20 cellular contexts compared by ENCODE assay signal in genomic region chr15:97482521-97482920, GRCh38.
A peak's percentile ranks its signal among the peaks of the same experiment; 100 is the strongest.
DNase-seq lines count a peak whose midpoint lies in the region; ATAC-seq and TF ChIP-seq lines count a peak whose summit lies in the region.
"Had no signal": no experiment of that assay in that cellular context is flagged by ENCODE, and none has a peak within 500 bp of the region (broad histone marks: within the 10 kb centered on the region; RNA-seq: fewer than 3 reads in every experiment).

No MANE protein-coding gene starts in this region.

- no peaks in the 10 kb centered on the region for H3K4me1 Mint-ChIP-seq in WTC11
- H3K4me1 Mint-ChIP-seq in nephron progenitor cell: peaks cover 4% of the 10 kb centered on the region

- H3K4me3 Mint-ChIP-seq in WTC11 (no peak overlapping the region), nephron progenitor cell (no peak overlapping the region)
- H3K4me3 Mint-ChIP-seq: effector memory CD8-positive, alpha-beta T cell; stimulated activated naive CD8-positive, alpha-beta T cell treated with anti-CD3 and anti-CD28 coated beads, Interleukin-15, Interleukin-2, amounts not matched to agents 100 ng/mL and 50 ng/mL, for 24 hours; T-helper 1 cell treated with Interleukin-12 subunit alpha and Interleukin-12 subunit beta and Interleukin-4 antibody, amounts not matched to agents 30 μg/mL and 1 μg/mL, for 36 hours had no signal

- H3K9me3 Mint-ChIP-seq in WTC11 (peaks cover 20% of the 10 kb centered on the region), nephron progenitor cell (peaks cover 21% of the 10 kb centered on the region)

- ATAC-seq in WTC11 (peak; percentile 87), HG02884 (IDR thresholded peaks at IDR 0.05; ENCODE audit: unreplicated experiment) (no peak)
- ATAC-seq: effector memory CD8-positive, alpha-beta T cell; right cardiac atrium had no signal

- H3K27ac Mint-ChIP-seq in WTC11: no peak overlapping the region
- no peak overlapping the region for H3K27ac Mint-ChIP-seq in nephron progenitor cell
- H3K27ac Mint-ChIP-seq: effector memory CD8-positive, alpha-beta T cell; stimulated activated naive CD8-positive, alpha-beta T cell treated with anti-CD3 and anti-CD28 coated beads, Interleukin-15, Interleukin-2, amounts not matched to agents 100 ng/mL and 50 ng/mL, for 24 hours; T-helper 1 cell treated with Interleukin-12 subunit alpha and Interleukin-12 subunit beta and Interleukin-4 antibody, amounts not matched to agents 30 μg/mL and 1 μg/mL, for 36 hours had no signal

- TF ChIP-seq CTCF in WTC11 (IDR thresholded peaks at IDR 0.05) (no peak; the same call in 1 of the 2 replicates), nephron progenitor cell (IDR thresholded peaks at IDR 0.05) (peak; percentile 48)

- H3K27me3 Mint-ChIP-seq in WTC11 (ENCODE audit: low read depth) (no peaks in the 10 kb centered on the region; the same call in 1 of the 2 replicates), nephron progenitor cell (ENCODE audit: low read depth, poor library complexity) (peaks cover 13% of the 10 kb centered on the region)
- H3K27me3 Mint-ChIP-seq: effector memory CD8-positive, alpha-beta T cell; stimulated activated naive CD8-positive, alpha-beta T cell treated with anti-CD3 and anti-CD28 coated beads, Interleukin-15, Interleukin-2, amounts not matched to agents 100 ng/mL and 50 ng/mL, for 24 hours had no signal

- POLR2A ChIA-PET in WTC11 (lab: Charles Lee): no interaction called here

- no peaks in the 10 kb centered on the region for H3K36me3 Mint-ChIP-seq in WTC11
- peaks cover 6% of the 10 kb centered on the region for H3K36me3 Mint-ChIP-seq in nephron progenitor cell (ENCODE audit: low read depth)

- CTCF ChIA-PET in WTC11 (lab: Charles Lee): interaction anchor here (0.7 to 1.5 kb wide), 3 partner anchors 9 to 237 kb away, joined by 3 to 18 read pairs (median 6); no protein-coding TSS in a partner anchor

- DNase-seq in NCI-H1436 (lab: John Stamatoyannopoulos, UW) (peak; percentile 13), NCI-H1436 treated with DMSO at 0.1 percent for 48 hours (lab: John Stamatoyannopoulos, UW) (no peak), HuH-7 (ENCODE audit: low spot score) (peak; percentile 1), WTC11 (ENCODE audit: low spot score) (peak; percentile 45), nephron progenitor cell (peak; percentile 31), NCI-H2227 treated with DMSO at 0.1 percent for 48 hours (lab: John Stamatoyannopoulos, UW) (no peak)
- no peak for DNase-seq in stimulated activated CD4-positive, alpha-beta T cell treated with anti-CD3 and anti-CD28 coated beads, Interleukin-1b, Interleukin-23, amount 100 ng/mL, for 48 hours
- DNase-seq: 8988T; activated CD4-positive, CD25-positive, alpha-beta regulatory T cell treated with anti-CD3 and anti-CD28 coated beads, Interleukin-2, amount 50 U/mL, for 72 hours; activated effector memory CD4-positive, alpha-beta T cell treated with anti-CD3 and anti-CD28 coated beads, Interleukin-2, amount 50 U/mL, for 16 hours; central memory CD4-positive, alpha-beta T cell; effector memory CD8-positive, alpha-beta T cell; midbrain; NCI-H2029; right cardiac atrium; stimulated activated CD4-positive, alpha-beta T cell treated with anti-CD3 and anti-CD28 coated beads, Interleukin-15, amount 100 ng/mL, for 24 hours; trophoblast cell had no signal

TF ChIP-seq in WTC11, 78 proteins besides CTCF, POLR2A, EP300 and RAD21:
- TF ChIP-seq HMGA2 (CRISPR knock-in tag; IDR thresholded peaks at IDR 0.05) (peak; percentile 57; the same call in 1 of the 2 replicates), ZNF671 (CRISPR knock-in tag; IDR thresholded peaks at IDR 0.05) (no peak)

Comparison
In these comparisons a context has a peak if more than half of its experiments do, and no peak if none do; other contexts are left out.
1. DNase-seq: peak in NCI-H1436 (single experiment), HuH-7 (single experiment), WTC11 (single experiment) and nephron progenitor cell (single experiment); none in NCI-H1436 treated with DMSO at 0.1 percent for 48 hours (single experiment), stimulated activated CD4-positive, alpha-beta T cell treated with anti-CD3 and anti-CD28 coated beads, Interleukin-1b, Interleukin-23, amount 100 ng/mL, for 48 hours (single experiment) and NCI-H2227 treated with DMSO at 0.1 percent for 48 hours (single experiment).